Comparison of ENCODE assay signal across 23 cellular contexts in genomic region chr4:144818136-144818535, GRCh38.
"Had no signal": no experiment of that assay in that cellular context is flagged by ENCODE, and none has a peak within 500 bp of the region (broad histone marks: within the 10 kb centered on the region; RNA-seq: fewer than 3 reads in every experiment).

No MANE protein-coding gene starts in this region.

- H3K27me3 ChIP-seq: adrenal gland, SJSA1 had no signal

- H3K4me1 Mint-ChIP-seq: activated naive CD8-positive, alpha-beta T cell treated with anti-CD3 and anti-CD28 coated beads, Interleukin-2, amount 10 ng/mL, durations not matched to agents 7 days and 5 days had no signal

- H3K36me3 ChIP-seq: adrenal gland, SJSA1 had no signal

- DNase-seq: activated CD4-positive, alpha-beta T cell treated with anti-CD3 and anti-CD28 coated beads for 48 hours; activated CD4-positive, alpha-beta T cell treated with anti-CD3 and anti-CD28 coated beads, Interleukin-2, amount 50 U/mL, for 4 hours; activated CD4-positive, CD25-positive, alpha-beta regulatory T cell treated with anti-CD3 and anti-CD28 coated beads, Interleukin-2, amount 50 U/mL, for 72 hours; activated CD8-positive, alpha-beta memory T cell treated with anti-CD3 and anti-CD28 coated beads, Interleukin-2, amount 50 U/mL, for 48 hours; activated CD8-positive, alpha-beta T cell treated with anti-CD3 and anti-CD28 coated beads, Interleukin-2, amount 10 ng/mL, durations not matched to agents 7 days and 5 days; activated naive CD4-positive, alpha-beta T cell treated with anti-CD3 and anti-CD28 coated beads, Interleukin-2, amount 50 U/mL, for 16 hours; activated naive CD8-positive, alpha-beta T cell treated with anti-CD3 and anti-CD28 coated beads, Interleukin-2, amount 10 ng/mL, durations not matched to agents 7 days and 5 days; activated T-cell treated with anti-CD3 and anti-CD28 coated beads, Interleukin-2, amount 50 U/mL, for 1 hour; adrenal gland; anterior cingulate cortex; central memory CD4-positive, alpha-beta T cell; MM.1S; NCI-H1105 treated with DMSO at 0.1 percent for 48 hours; NCI-H1436 treated with DMSO at 0.1 percent for 48 hours; NCI-H187; NCI-H2081 treated with DMSO at 0.1 percent for 48 hours; NCI-H446; NCI-H524; SW 1271; T-helper 9 cell had no signal

- H3K36me3 Mint-ChIP-seq: activated naive CD8-positive, alpha-beta T cell treated with anti-CD3 and anti-CD28 coated beads, Interleukin-2, amount 10 ng/mL, durations not matched to agents 7 days and 5 days had no signal

- H3K9me3 ChIP-seq: adrenal gland, SJSA1 had no signal

- H3K4me3 ChIP-seq: adrenal gland, SJSA1 had no signal

- H3K4me1 ChIP-seq: adrenal gland had no signal

- H3K27ac Mint-ChIP-seq: activated CD8-positive, alpha-beta T cell treated with anti-CD3 and anti-CD28 coated beads, Interleukin-2, amount 10 ng/mL, durations not matched to agents 7 days and 5 days; activated naive CD8-positive, alpha-beta T cell treated with anti-CD3 and anti-CD28 coated beads, Interleukin-2, amount 10 ng/mL, durations not matched to agents 7 days and 5 days; T-helper 1 cell treated with Interleukin-12 subunit alpha and Interleukin-12 subunit beta and Interleukin-4 antibody, amounts not matched to agents 30 μg/mL and 1 μg/mL, for 36 hours; WTC11 had no signal

- H3K27ac ChIP-seq: adrenal gland, SJSA1 had no signal

- H3K4me3 Mint-ChIP-seq: activated CD8-positive, alpha-beta T cell treated with anti-CD3 and anti-CD28 coated beads, Interleukin-2, amount 10 ng/mL, durations not matched to agents 7 days and 5 days; activated naive CD8-positive, alpha-beta T cell treated with anti-CD3 and anti-CD28 coated beads, Interleukin-2, amount 10 ng/mL, durations not matched to agents 7 days and 5 days; T-helper 1 cell treated with Interleukin-12 subunit alpha and Interleukin-12 subunit beta and Interleukin-4 antibody, amounts not matched to agents 30 μg/mL and 1 μg/mL, for 36 hours; WTC11 had no signal
